9 cellular contexts compared by ENCODE assay signal in the genomic region with DNA sequence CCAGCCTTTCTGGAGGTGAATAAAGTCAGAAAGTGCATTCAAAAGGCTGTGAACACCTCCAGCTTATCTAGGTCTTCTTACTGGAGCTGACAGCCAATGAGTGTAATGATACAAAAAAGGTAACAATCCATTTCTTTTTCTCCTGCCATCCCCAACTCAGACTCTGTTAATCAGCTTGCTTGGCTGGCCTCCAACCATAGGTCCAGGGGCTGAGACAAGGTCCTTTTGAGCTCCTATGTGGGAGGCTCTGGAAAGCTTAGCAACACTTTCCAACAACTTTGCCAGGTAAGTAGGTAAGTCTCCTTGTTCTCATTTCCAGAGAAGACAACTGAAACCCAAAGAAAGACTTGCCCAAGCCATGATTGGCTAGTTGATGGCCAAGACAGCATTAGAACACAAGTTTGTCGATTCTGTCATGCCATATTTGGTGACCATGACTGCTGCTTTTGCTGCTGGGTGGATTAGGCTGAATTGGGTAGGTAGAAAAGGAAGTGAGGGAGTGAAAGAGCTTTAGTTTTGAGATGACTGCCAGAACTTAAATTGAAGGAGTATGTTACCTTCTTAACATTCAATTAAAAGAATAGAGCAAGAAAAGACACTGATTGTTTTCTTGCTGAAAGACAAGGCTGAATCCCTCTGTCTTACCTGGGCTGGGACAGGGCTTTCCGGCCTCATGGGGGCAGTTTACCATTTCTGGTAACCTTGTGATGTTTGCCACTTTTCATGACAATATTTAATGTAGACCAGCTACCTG. TPM values are rescaled to one million over a fixed set of nuclear protein-coding genes. Genes with fewer than 3 reads are reported as not detected.
DNase-seq lines count a peak whose midpoint lies in the region; ATAC-seq and TF ChIP-seq lines count a peak whose summit lies in the region.
"Had no signal": no experiment of that assay in that cellular context is flagged by ENCODE, and none has a peak within 500 bp of the region (broad histone marks: within the 10 kb centered on the region; RNA-seq: fewer than 3 reads in every experiment).

No MANE protein-coding gene starts in this region.

- DNase-seq in CD8-positive, alpha-beta memory T cell: no peak
- no peak for DNase-seq in immature natural killer cell
- no peak for DNase-seq in SK-N-DZ (ENCODE audit: low spot score)
- no peak for DNase-seq in NCI-H69 (lab: John Stamatoyannopoulos, UW)
- no peak for DNase-seq in A172 (ENCODE audit: low spot score)
- DNase-seq in DMS 273 treated with DMSO at 0.1 percent for 48 hours (lab: John Stamatoyannopoulos, UW): no peak

- no peaks in the 10 kb centered on the region for H3K9me3 Mint-ChIP-seq in CD8-positive, alpha-beta memory T cell
- peaks cover 0 to 2% (median 0%) of the 10 kb centered on the region in 6 donors for H3K9me3 Mint-ChIP-seq in immature natural killer cell

- H3F3A ChIP-seq in Loucy (ENCODE audit: low read depth): peaks cover 12% of the 10 kb centered on the region

- no peaks in the 10 kb centered on the region for H3K9me3 ChIP-seq in CD8-positive, alpha-beta memory T cell (ENCODE audit: low read length)
- H3K9me3 ChIP-seq in Loucy (ENCODE audit: insufficient read depth, low read depth, low read length): no peaks in the 10 kb centered on the region

- H3K27me3 Mint-ChIP-seq in CD8-positive, alpha-beta memory T cell: peaks cover 0 to 2% of the 10 kb centered on the region in 2 donors
- H3K27me3 Mint-ChIP-seq in immature natural killer cell (ENCODE audit: low read depth in 3 of 3): peaks cover 0 to 7% (median 3%) of the 10 kb centered on the region in 3 donors

- peak overlapping the region; percentile 70 for H3K27ac ChIP-seq in CD8-positive, alpha-beta memory T cell (ENCODE audit: low read depth, low read length)

- peak; percentile 26; the same call in 1 of the 2 replicates for TF ChIP-seq CTCF in Loucy (conservative IDR thresholded peaks at IDR 0.05; ENCODE audit: low read length)

- H3K4me2 ChIP-seq in Loucy (ENCODE audit: low read depth, low read length, poor library complexity, severe bottlenecking): peak overlapping the region; percentile 92

- peak overlapping the region; percentile 19 for H3K4me3 ChIP-seq in CD8-positive, alpha-beta memory T cell (ENCODE audit: low read length)
- peak overlapping the region; percentile 79 for H3K4me3 ChIP-seq in Loucy (ENCODE audit: low read length, poor library complexity, severe bottlenecking)

- H3K79me2 ChIP-seq in Loucy (ENCODE audit: insufficient read depth, low read length): peaks cover 50% of the 10 kb centered on the region

- no peak overlapping the region for H2AFZ ChIP-seq in Loucy (ENCODE audit: low read length)

- H3K4me3 Mint-ChIP-seq in CD8-positive, alpha-beta memory T cell: peak overlapping the region in 5 of 7 donors; percentile 9 to 36 (median 23)
- peak overlapping the region; percentile 73 to 83 (median 79) for H3K4me3 Mint-ChIP-seq in immature natural killer cell

- peaks cover 96% of the 10 kb centered on the region for H3K4me1 ChIP-seq in CD8-positive, alpha-beta memory T cell (ENCODE audit: insufficient read depth, low read length)
- peaks cover 75% of the 10 kb centered on the region for H3K4me1 ChIP-seq in Loucy (ENCODE audit: insufficient read depth, low read length, poor library complexity, severe bottlenecking)

- H3K36me3 Mint-ChIP-seq in CD8-positive, alpha-beta memory T cell: peaks cover 0 to 2% (median 0%) of the 10 kb centered on the region in 3 donors
- H3K36me3 Mint-ChIP-seq in immature natural killer cell: peaks cover 0 to 6% (median 0%) of the 10 kb centered on the region in 3 donors

- H3K27ac Mint-ChIP-seq in CD8-positive, alpha-beta memory T cell: peak overlapping the region; percentile 0 to 71 (median 38)
- H3K27ac Mint-ChIP-seq in immature natural killer cell: peak overlapping the region; percentile 24 to 84 (median 72)

- H3K36me3 ChIP-seq in CD8-positive, alpha-beta memory T cell (ENCODE audit: insufficient read depth, low read length): no peaks in the 10 kb centered on the region
- no peaks in the 10 kb centered on the region for H3K36me3 ChIP-seq in Loucy (ENCODE audit: insufficient read depth, low read length)

- H4K20me1 ChIP-seq in Loucy (ENCODE audit: insufficient read depth, low read length, poor library complexity, severe bottlenecking): peaks cover 4% of the 10 kb centered on the region

- CTCF ChIA-PET in CD8-positive, alpha-beta memory T cell (lab: Charles Lee): interaction anchor here (1.2 kb wide), 1 partner anchor 9 kb away, joined by 3 read pairs; no protein-coding TSS in a partner anchor

- H3K9me2 ChIP-seq in Loucy (replicated peaks; ENCODE audit: low read depth, low read length): no peaks in the 10 kb centered on the region

- ATAC-seq in GM18909 (IDR thresholded peaks at IDR 0.05; ENCODE audit: poor library complexity, unreplicated experiment): peak; percentile 25

- H3K4me1 Mint-ChIP-seq in CD8-positive, alpha-beta memory T cell: peaks cover 64 to 97% (median 90%) of the 10 kb centered on the region in 3 donors
- H3K4me1 Mint-ChIP-seq in immature natural killer cell: peaks cover 93 to 99% of the 10 kb centered on the region in 2 donors

- POLR2A ChIA-PET in CD8-positive, alpha-beta memory T cell (lab: Charles Lee): no interaction called here

- H3K9ac ChIP-seq in Loucy (ENCODE audit: low read depth, low read length, poor library complexity, severe bottlenecking): peak overlapping the region; percentile 99

- H3K27me3 ChIP-seq in CD8-positive, alpha-beta memory T cell (ENCODE audit: insufficient read depth, low read length, poor library complexity, severe bottlenecking): no peaks in the 10 kb centered on the region
- no peaks in the 10 kb centered on the region for H3K27me3 ChIP-seq in Loucy (ENCODE audit: insufficient read depth, low read length, poor library complexity, severe bottlenecking)

RNA-seq across cellular contexts. Expression of a gene that starts 22.8 kb away (rescaled TPM):
- under 1 TPM; 0.64 to 0.68 TPM for total RNA-seq in CD8-positive, alpha-beta memory T cell
- 2.5 TPM for polyA plus RNA-seq in CD8-positive, alpha-beta memory T cell
- polyA plus RNA-seq in immature natural killer cell: not detected
- polyA plus RNA-seq in SK-N-DZ (2014; cell fraction: cytosol; rRNA removed): not detected in 2 replicates
- polyA plus RNA-seq in SK-N-DZ (2014; cell fraction: nucleus; rRNA removed): not detected in 2 replicates
- total RNA-seq in A172 (2014; rRNA removed; shearing (Covaris generic)): not detected in 2 replicates
- total RNA-seq: Daoy had no signal
